Comparison of ENCODE assay signal across 8 cellular contexts in genomic region chr2:126658316-126658909, GRCh38. TPM values are rescaled to one million over a fixed set of nuclear protein-coding genes. Genes with fewer than 3 reads are reported as not detected.
DNase-seq lines count a peak whose midpoint lies in the region; ATAC-seq and TF ChIP-seq lines count a peak whose summit lies in the region.

No MANE protein-coding gene starts in this region.

- H3K79me1 ChIP-seq in H9 (ENCODE audit: insufficient read depth, low read depth, low read length, poor library complexity, severe bottlenecking): no peaks in the 10 kb centered on the region

- CTCF ChIA-PET in CD8-positive, alpha-beta T cell (lab: Charles Lee): interaction anchor here (0.9 to 1.4 kb wide), 6 partner anchors 25 to 130 kb away, joined by 3 to 5 read pairs (median 4); no protein-coding TSS in a partner anchor
- CTCF ChIA-PET in PC-9 (lab: Charles Lee): no interaction called here

- BruUV-seq in PC-9 (replicated peaks; lab: Mats Ljungman, UMichigan): no TSS peak

- H2BK120ac ChIP-seq in H9 (ENCODE audit: low read depth, low read length, poor library complexity, severe bottlenecking): no peak overlapping the region

- no peak overlapping the region for H3K23ac ChIP-seq in H9 (ENCODE audit: insufficient read length, low read depth, low read length)

- H4K8ac ChIP-seq in H9 (replicated peaks; ENCODE audit: insufficient read length, low read depth, low read length): no peak overlapping the region

- DNase-seq in CD8-positive, alpha-beta T cell: peak in 2 of 7 experiments; percentile 25 to 26
- peak; percentile 28 for DNase-seq in H9
- DNase-seq in naive thymus-derived CD8-positive, alpha-beta T cell: peak in 1 of 10 donors; percentile 31
- no peak for DNase-seq in NCI-H1105 treated with DMSO at 0.1 percent for 48 hours (lab: John Stamatoyannopoulos, UW)
- DNase-seq in PC-9: no peak
- no peak for DNase-seq in cortex of kidney (lab: John Stamatoyannopoulos, UW)

- H3K4ac ChIP-seq in H9 (ENCODE audit: low read depth, low read length): no peak overlapping the region

- H3K4me3 ChIP-seq in CD8-positive, alpha-beta T cell (ENCODE audit: low read depth, low read length): peak overlapping the region; percentile 96
- no peak overlapping the region for H3K4me3 ChIP-seq in PC-9

- H3K56ac ChIP-seq in H9 (ENCODE audit: insufficient read length, low read depth, low read length): no peak overlapping the region

- WGBS in H9 (ENCODE audit: extremely low coverage, insufficient read length, low lambda C conversion rate): no CpG with 5 or more reads among the region's 2 CpGs

- no peak for TF ChIP-seq CTCF in CD8-positive, alpha-beta T cell (IDR thresholded peaks at IDR 0.05)
- TF ChIP-seq CTCF in H9 (conservative IDR thresholded peaks at IDR 0.05) (no peak), PC-9 (conservative IDR thresholded peaks at IDR 0.05) (no peak)

- peaks cover 65% of the 10 kb centered on the region for H3K4me1 ChIP-seq in CD8-positive, alpha-beta T cell (ENCODE audit: insufficient read depth, low read length)
- peaks cover 8% of the 10 kb centered on the region for H3K4me1 ChIP-seq in H9 (ENCODE audit: insufficient read depth, low read length)
- H3K4me1 ChIP-seq in PC-9 (replicated peaks; ENCODE audit: insufficient read depth): no peaks in the 10 kb centered on the region

- H3K9ac ChIP-seq in H9 (ENCODE audit: extremely low read depth, insufficient read length, low read length): no peak overlapping the region

- H2BK12ac ChIP-seq in H9 (ENCODE audit: insufficient read length, low read depth, low read length): no peak overlapping the region

- no peaks in the 10 kb centered on the region for H3K27me3 Mint-ChIP-seq in CD8-positive, alpha-beta T cell (ENCODE audit: low read depth)
- H3K27me3 Mint-ChIP-seq in H9 (ENCODE audit: low read depth): peaks cover 20% of the 10 kb centered on the region
- H3K27me3 Mint-ChIP-seq in activated naive CD8-positive, alpha-beta T cell: no peaks in the 10 kb centered on the region
- H3K27me3 Mint-ChIP-seq in naive thymus-derived CD8-positive, alpha-beta T cell: no peaks in the 10 kb centered on the region

- H4K20me1 ChIP-seq in H9 (ENCODE audit: control insufficient read depth, insufficient read depth, insufficient read length): no peaks in the 10 kb centered on the region
- H4K20me1 ChIP-seq in PC-9 (ENCODE audit: insufficient read depth): no peaks in the 10 kb centered on the region

- no peak overlapping the region for H2BK20ac ChIP-seq in H9 (ENCODE audit: low read depth, low read length, poor library complexity, severe bottlenecking)

- no peak overlapping the region for H3K14ac ChIP-seq in H9 (ENCODE audit: insufficient read depth, low read length)

- no peak overlapping the region for H2BK15ac ChIP-seq in H9 (ENCODE audit: low read depth, low read length)

- no peak overlapping the region for H2BK5ac ChIP-seq in H9 (ENCODE audit: insufficient read length, low read length)

- no peaks in the 10 kb centered on the region for H3K27me3 ChIP-seq in CD8-positive, alpha-beta T cell (ENCODE audit: insufficient read depth, low read length)
- no peaks in the 10 kb centered on the region for H3K27me3 ChIP-seq in H9 (ENCODE audit: insufficient read depth, low read length)
- H3K27me3 ChIP-seq in PC-9 (ENCODE audit: insufficient read depth, low read depth): peaks cover 81% of the 10 kb centered on the region

- H3K4me1 Mint-ChIP-seq in CD8-positive, alpha-beta T cell (ENCODE audit: low read depth): peaks cover 81% of the 10 kb centered on the region
- peaks cover 40 to 42% of the 10 kb centered on the region in 2 experiments for H3K4me1 Mint-ChIP-seq in H9
- H3K4me1 Mint-ChIP-seq in activated naive CD8-positive, alpha-beta T cell (ENCODE audit: low read depth): peaks cover 76% of the 10 kb centered on the region
- H3K4me1 Mint-ChIP-seq in naive thymus-derived CD8-positive, alpha-beta T cell: peaks cover 45 to 80% (median 77%) of the 10 kb centered on the region in 4 donors

- no peak overlapping the region for H3T11ph ChIP-seq in H9 (ENCODE audit: low read length)

- no peaks in the 10 kb centered on the region for H3K9me3 Mint-ChIP-seq in CD8-positive, alpha-beta T cell
- H3K9me3 Mint-ChIP-seq in H9: 0 out of 5 replicates have a peak, but pooled peaks cover 0 to 3% of the 10 kb centered on the region in 2 experiments
- no peaks in the 10 kb centered on the region for H3K9me3 Mint-ChIP-seq in activated naive CD8-positive, alpha-beta T cell (ENCODE audit: low read depth)
- no peaks in the 10 kb centered on the region for H3K9me3 Mint-ChIP-seq in naive thymus-derived CD8-positive, alpha-beta T cell

- H3K9me2 ChIP-seq in PC-9 (ENCODE audit: insufficient read depth): no peaks in the 10 kb centered on the region

- H3K27ac Mint-ChIP-seq in CD8-positive, alpha-beta T cell: peak overlapping the region; percentile 98
- H3K27ac Mint-ChIP-seq in H9: peak overlapping the region in 1 of 3 experiments; percentile 90; a peak in 2 of 7 replicates
- H3K27ac Mint-ChIP-seq in activated naive CD8-positive, alpha-beta T cell: peak overlapping the region; percentile 99
- H3K27ac Mint-ChIP-seq in naive thymus-derived CD8-positive, alpha-beta T cell: peak overlapping the region; percentile 95 to 100 (median 98)

- no peak overlapping the region for H4K91ac ChIP-seq in H9 (ENCODE audit: insufficient read length, low read depth, low read length)

- peaks cover 53% of the 10 kb centered on the region for H3K36me3 Mint-ChIP-seq in CD8-positive, alpha-beta T cell
- H3K36me3 Mint-ChIP-seq in H9 (ENCODE audit: insufficient read depth in 1 of 3, low read depth in 3 of 3): no peaks in the 10 kb centered on the region; a peak in 1 of 7 replicates
- peaks cover 13% of the 10 kb centered on the region for H3K36me3 Mint-ChIP-seq in activated naive CD8-positive, alpha-beta T cell
- peaks cover 5 to 14% (median 6%) of the 10 kb centered on the region in 3 donors for H3K36me3 Mint-ChIP-seq in naive thymus-derived CD8-positive, alpha-beta T cell

- H3K4me3 Mint-ChIP-seq in CD8-positive, alpha-beta T cell: peak overlapping the region; percentile 94
- H3K4me3 Mint-ChIP-seq in H9: no peak overlapping the region
- peak overlapping the region; percentile 100 for H3K4me3 Mint-ChIP-seq in activated naive CD8-positive, alpha-beta T cell
- H3K4me3 Mint-ChIP-seq in naive thymus-derived CD8-positive, alpha-beta T cell: peak overlapping the region; percentile 93 to 100 (median 96)

- no peak overlapping the region for H2AK5ac ChIP-seq in H9 (ENCODE audit: insufficient read length, low read length)

- POLR2A ChIA-PET in CD8-positive, alpha-beta T cell (lab: Charles Lee): interaction anchor here (0.9 to 1.4 kb wide), 3 partner anchors 39 to 119 kb away, joined by 3 read pairs; no protein-coding TSS in a partner anchor
- POLR2A ChIA-PET in naive thymus-derived CD8-positive, alpha-beta T cell (lab: Charles Lee): interaction anchor here (1.1 to 2.7 kb wide), 7 partner anchors 11 to 423 kb away, joined by 3 to 27 read pairs (median 5); no protein-coding TSS in a partner anchor
- POLR2A ChIA-PET in PC-9 (lab: Charles Lee; ENCODE audit: unreplicated experiment): no interaction called here

- H3K18ac ChIP-seq in H9 (ENCODE audit: insufficient read length, low read depth, low read length): no peak overlapping the region

- no peak overlapping the region for H4K5ac ChIP-seq in H9 (ENCODE audit: insufficient read length, low read depth, low read length)

- H3K23me2 ChIP-seq in H9 (ENCODE audit: insufficient read length, low read depth, low read length, poor library complexity, severe bottlenecking): peaks cover 19% of the 10 kb centered on the region

- 0 out of 2 replicates have a peak, but pooled peaks cover 2% of the 10 kb centered on the region for H3K79me2 ChIP-seq in H9 (ENCODE audit: insufficient read depth, low read length)
- no peaks in the 10 kb centered on the region for H3K79me2 ChIP-seq in PC-9 (ENCODE audit: low read depth)

- peak overlapping the region; percentile 62 for H3K4me2 ChIP-seq in H9 (ENCODE audit: insufficient read depth, insufficient read length, low read length)
- H3K4me2 ChIP-seq in PC-9: no peak overlapping the region

- no peak for ATAC-seq in CD8-positive, alpha-beta T cell
- ATAC-seq in naive thymus-derived CD8-positive, alpha-beta T cell: peak in 1 of 2 donors; percentile 12
- ATAC-seq in SK-N-SH treated with all-trans-retinoic acid at 6 μM for 48 hours: no peak

- no peaks in the 10 kb centered on the region for H3K36me3 ChIP-seq in CD8-positive, alpha-beta T cell (ENCODE audit: insufficient read depth, low read length)
- no peaks in the 10 kb centered on the region for H3K36me3 ChIP-seq in PC-9 (ENCODE audit: low read depth)

- peak overlapping the region; percentile 87 for H3K27ac ChIP-seq in CD8-positive, alpha-beta T cell (ENCODE audit: low read depth, low read length)
- H3K27ac ChIP-seq in H9 (ENCODE audit: insufficient read length, low read depth, low read length): no peak overlapping the region
- no peak overlapping the region for H3K27ac ChIP-seq in PC-9

- H3K9me3 ChIP-seq in CD8-positive, alpha-beta T cell (ENCODE audit: low read length): no peaks in the 10 kb centered on the region
- H3K9me3 ChIP-seq in H9 (ENCODE audit: control insufficient read depth, low read depth, low read length) (no peaks in the 10 kb centered on the region), PC-9 (ENCODE audit: insufficient read depth, low read depth) (no peaks in the 10 kb centered on the region)

- intact Hi-C loops in CD8-positive, alpha-beta T cell (cut with DNase I, micrococcal nuclease): loop anchor here (5.0 to 10.0 kb wide), 7 partner anchors 54 to 1659 kb away; partner anchors contain the start of genes IWS1 (in 2 of the 2), HS6ST1 (in 1 of the 2) and MAP3K2 (in 1 of the 2)
- intact Hi-C loops in PC-9 (cut with micrococcal nuclease; ENCODE audit: unreplicated experiment): no loop called here

- no peak overlapping the region for H2AFZ ChIP-seq in H9 (ENCODE audit: low read length)
- H2AFZ ChIP-seq in PC-9: no peak overlapping the region

- no peaks in the 10 kb centered on the region for H3F3A ChIP-seq in PC-9 (ENCODE audit: insufficient read depth, low read depth)

RNA-seq across cellular contexts. Expression of gene GYPC, which starts 2.5 kb away (rescaled TPM):
- 100 to 1,000 TPM; 191 to 195 TPM for total RNA-seq in CD8-positive, alpha-beta T cell
- total RNA-seq in H9 (2021) (13.6 and 14.0 TPM in 2 replicates), PC-9 (2021) (not detected in 2 replicates)
- total RNA-seq in naive thymus-derived CD8-positive, alpha-beta T cell: 100 to 1,000 TPM; 151 to 152 TPM
- 100 to 1,000 TPM; 199 to 303 (median 265) TPM for polyA plus RNA-seq in naive thymus-derived CD8-positive, alpha-beta T cell

Comparison
In these comparisons a context has a peak if more than half of its experiments do, and no peak if none do; other contexts are left out.
1. H3K4me3 Mint-ChIP-seq: peak in CD8-positive, alpha-beta T cell (single experiment), activated naive CD8-positive, alpha-beta T cell (single experiment) and naive thymus-derived CD8-positive, alpha-beta T cell (10 of 10); none in H9 (0 of 2).
2. RNA of gene GYPC, which starts 2.5 kb away (total RNA-seq): 191 to 195 TPM in CD8-positive, alpha-beta T cell, 151 to 152 TPM in naive thymus-derived CD8-positive, alpha-beta T cell and 13.6 to 14.0 TPM in H9; not detected in PC-9; every median in the first group is over 10 times any median in the second.